In the genomic region with DNA sequence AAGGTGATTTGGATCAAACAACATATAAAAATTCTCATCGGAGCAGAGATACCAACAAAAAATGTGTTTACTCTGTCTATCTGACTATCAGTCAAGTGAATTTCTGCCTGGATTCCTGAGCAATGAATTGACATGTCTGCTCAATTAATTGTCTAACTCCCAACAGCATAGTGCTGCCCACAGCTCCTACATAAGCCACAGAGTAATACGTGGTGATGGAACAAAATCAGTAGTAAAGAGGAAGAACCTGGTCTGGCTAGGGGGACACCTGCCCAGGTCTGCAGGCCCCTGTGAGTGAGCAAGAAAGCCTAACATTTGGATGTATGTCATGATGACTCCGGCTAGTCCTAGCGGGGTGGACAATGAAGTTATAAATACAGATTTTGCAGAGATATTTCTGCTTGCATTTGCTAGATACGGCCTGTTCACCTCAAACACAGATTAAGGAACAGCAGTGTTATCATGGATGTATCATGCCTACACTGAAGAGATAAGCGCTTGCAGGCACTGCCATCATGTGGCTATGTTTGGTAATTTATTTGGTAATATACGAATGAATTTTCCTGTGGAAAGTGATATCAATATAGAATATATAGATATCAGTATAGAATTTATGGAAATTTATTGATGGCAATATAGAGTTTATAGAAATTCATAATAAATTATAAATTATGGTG, we compare ENCODE assay signal across 8 cellular contexts.
A peak's percentile ranks its signal among the peaks of the same experiment; 100 is the strongest.
DNase-seq lines count a peak whose midpoint lies in the region; ATAC-seq and TF ChIP-seq lines count a peak whose summit lies in the region.

No MANE protein-coding gene starts in this region.

- TF ChIP-seq CTCF in GM10266 (IDR thresholded peaks at IDR 0.05; ENCODE audit: control insufficient read depth, insufficient read depth, low read depth, missing control alignments) (peak; percentile 50), retinal pigment epithelial cell (conservative IDR thresholded peaks at IDR 0.05; ENCODE audit: low read depth, low read length) (peak; percentile 68)

- no peak overlapping the region for H3K4me3 ChIP-seq in retinal pigment epithelial cell (ENCODE audit: low read length)

- DNase-seq in GM10266 (ENCODE audit: extremely low spot score) (peak; percentile 37), LoVo (ENCODE audit: low spot score) (peak; percentile 38), RKO (ENCODE audit: low spot score) (peak; percentile 68), glomerular visceral epithelial cell (ENCODE audit: extremely low spot score) (peak; percentile 59), retinal pigment epithelial cell (ENCODE audit: low read depth) (no peak), mesenteric fat pad (ENCODE audit: low spot score) (no peak)
- peak; percentile 28 for DNase-seq in activated effector memory CD4-positive, alpha-beta T cell treated with Interleukin-2 at 50 U/mL for 16 hours

- no peak for ATAC-seq in HG03571 (IDR thresholded peaks at IDR 0.05; ENCODE audit: unreplicated experiment)

Comparison
In these comparisons a context has a peak if more than half of its experiments do, and no peak if none do; other contexts are left out.
1. DNase-seq: peak in GM10266 (single experiment), LoVo (single experiment), RKO (single experiment), activated effector memory CD4-positive, alpha-beta T cell treated with Interleukin-2 at 50 U/mL for 16 hours (single experiment) and glomerular visceral epithelial cell (single experiment); none in retinal pigment epithelial cell (single experiment) and mesenteric fat pad (single experiment).